ENCODE assay signal across 2 cellular contexts in the genomic region with DNA sequence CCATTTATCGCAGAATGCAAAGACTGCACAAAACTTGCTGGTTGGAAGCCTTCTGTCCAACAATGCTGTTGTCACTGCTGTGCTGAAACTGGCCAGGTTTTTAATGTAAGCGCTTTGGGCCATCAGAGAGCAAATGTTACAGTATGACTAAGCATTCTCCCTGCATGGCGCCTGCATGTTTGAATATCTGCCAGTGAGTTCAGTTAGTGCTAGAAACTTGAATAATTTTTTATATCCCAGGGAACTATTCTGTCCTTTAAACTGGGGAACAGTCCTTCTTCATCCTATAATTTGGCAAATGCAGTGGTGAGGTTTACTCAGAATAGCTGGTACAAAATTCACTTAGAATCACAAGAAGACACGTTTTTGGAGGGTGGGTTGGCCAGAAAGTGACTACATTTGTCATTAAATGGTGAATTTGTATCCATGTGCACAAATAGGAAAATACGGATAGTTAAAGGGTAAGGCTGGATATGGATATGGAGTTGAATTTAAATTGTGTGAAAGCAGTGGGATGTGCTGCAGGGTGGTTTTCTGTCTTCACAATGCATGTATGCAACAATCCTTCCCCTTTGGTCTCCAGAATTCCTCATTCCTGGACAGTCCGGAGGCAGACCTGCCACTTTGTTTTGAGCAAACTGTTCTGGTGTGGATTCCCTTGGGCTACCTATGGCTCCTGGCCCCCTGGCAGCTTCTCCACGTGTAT.
TF ChIP-seq lines count a peak whose summit lies in the region.

No MANE protein-coding gene starts in this region.

TF ChIP-seq in K562, 482 proteins besides CTCF, POLR2A, EP300 and RAD21:
- TF ChIP-seq ZNF316 (IDR thresholded peaks at IDR 0.05) (peak; percentile 78), ZFX (CRISPR knock-in tag; IDR thresholded peaks at IDR 0.05) (no peak), NFE2 (IDR thresholded peaks at IDR 0.05; ENCODE audit: low read depth) (peak; percentile 80), MAFF (IDR thresholded peaks at IDR 0.05; ENCODE audit: low read length) (peak; percentile 47; the same call in 1 of the 2 replicates), C11orf30 (IDR thresholded peaks at IDR 0.05; ENCODE audit: low read depth) (peak; percentile 71), MAFG (tag; conservative IDR thresholded peaks at IDR 0.05) (peak; percentile 75), NFE2L1 (tag; IDR thresholded peaks at IDR 0.05; ENCODE audit: borderline replicate concordance, low read depth) (peak; percentile 18; the same call in 1 of the 2 replicates), MAFK (IDR thresholded peaks at IDR 0.05; ENCODE audit: low read length) (peak; percentile 59; the same call in 1 of the 2 replicates), U2AF1 (optimal IDR thresholded peaks at IDR 0.05; ENCODE audit: low read depth, low read length) (no peak)

TF ChIP-seq in liver, 16 proteins besides CTCF, POLR2A, EP300 and RAD21:
- peak; percentile 42 for TF ChIP-seq TAF1 (conservative IDR thresholded peaks at IDR 0.05)
- TF ChIP-seq MAX (IDR thresholded peaks at IDR 0.05) = no peak
- TF ChIP-seq RXRA (IDR thresholded peaks at IDR 0.05) = peak in 1 of 2 donors; percentile 17
- peak in 1 of 2 donors; percentile 16 for TF ChIP-seq HNF4A (conservative IDR thresholded peaks at IDR 0.05)
- no peak for TF ChIP-seq GABPA (IDR thresholded peaks at IDR 0.05 in 1 of 2, conservative IDR thresholded peaks at IDR 0.05 in 1 of 2)
- TF ChIP-seq EGR1 (IDR thresholded peaks at IDR 0.05; ENCODE audit: low read depth in 2 of 2) = no peak
